In genomic region chr22:43263645-43264514, GRCh38 we compare ENCODE assay signal across 1 cellular context.
A peak's percentile ranks its signal among the peaks of the same experiment; 100 is the strongest.
TF ChIP-seq lines count a peak whose summit lies in the region.

No MANE protein-coding gene starts in this region.

TF ChIP-seq in K562, 482 proteins besides CTCF, POLR2A, EP300 and RAD21 (continued from another document and continues in another):
- TF ChIP-seq ZBTB9 (CRISPR knock-in tag; IDR thresholded peaks at IDR 0.05) (no peak), CAMTA2 (CRISPR knock-in tag; conservative IDR thresholded peaks at IDR 0.05) (no peak), RBM22 (IDR thresholded peaks at IDR 0.05; ENCODE audit: low read depth, low read length, poor library complexity, severe bottlenecking) (no peak), ATF7 (IDR thresholded peaks at IDR 0.05) (peak; percentile 52), L3MBTL2 (IDR thresholded peaks at IDR 0.05) (peak; percentile 63), CREB3L1 (IDR thresholded peaks at IDR 0.05; ENCODE audit: borderline replicate concordance, low read depth) (0 out of 2 replicates have a peak, but pooled peaks have one; percentile 19), ZNF79 (CRISPR knock-in tag; IDR thresholded peaks at IDR 0.05; ENCODE audit: low read depth) (no peak), TAL1 (IDR thresholded peaks at IDR 0.05) (peak; percentile 88), SMAD2 (IDR thresholded peaks at IDR 0.05; ENCODE audit: low read depth, low read length) (no peak), RB1 (IDR thresholded peaks at IDR 0.05; ENCODE audit: low read depth) (no peak; the same call in 1 of the 2 replicates), SAP30 (IDR thresholded peaks at IDR 0.05; ENCODE audit: borderline replicate concordance, insufficient read depth, low read depth, low read length, poor library complexity, severe bottlenecking) (no peak), CEBPG (CRISPR knock-in tag; IDR thresholded peaks at IDR 0.05) (no peak), CEBPG (tag; conservative IDR thresholded peaks at IDR 0.05 in 1 of 2, IDR thresholded peaks at IDR 0.05 in 1 of 2) (no peak), RNF2 (IDR thresholded peaks at IDR 0.05) (peak; percentile 75), SMARCC2 (IDR thresholded peaks at IDR 0.05; ENCODE audit: low read depth) (peak; percentile 64; the same call in 1 of the 2 replicates), ZNF174 (CRISPR knock-in tag; IDR thresholded peaks at IDR 0.05) (no peak), ZNF3 (CRISPR knock-in tag; IDR thresholded peaks at IDR 0.05) (no peak), ZFP36 (IDR thresholded peaks at IDR 0.05; ENCODE audit: low read depth, low read length, partially characterized antibody) (no peak), ZFP91 (CRISPR knock-in tag; IDR thresholded peaks at IDR 0.05) (no peak), SMAD4 (CRISPR knock-in tag; conservative IDR thresholded peaks at IDR 0.05) (peak; percentile 73; the same call in 1 of the 2 replicates), MCM2 (IDR thresholded peaks at IDR 0.05; ENCODE audit: low read depth) (no peak), RBFOX2 (IDR thresholded peaks at IDR 0.05; ENCODE audit: low read depth, low read length) (no peak), PKNOX1 (IDR thresholded peaks at IDR 0.05) (no peak), KLF10 (CRISPR knock-in tag; IDR thresholded peaks at IDR 0.05) (no peak), ZKSCAN3 (CRISPR knock-in tag; IDR thresholded peaks at IDR 0.05) (no peak), TRIM25 (IDR thresholded peaks at IDR 0.05; ENCODE audit: borderline replicate concordance) (no peak), TRIM24 (IDR thresholded peaks at IDR 0.05) (peak in 1 of 2 experiments; percentile 46; a peak in 1 of 4 replicates), ZNF445 (CRISPR knock-in tag; IDR thresholded peaks at IDR 0.05; ENCODE audit: low read depth) (no peak), ZBTB2 (IDR thresholded peaks at IDR 0.05) (no peak), NEUROD1 (IDR thresholded peaks at IDR 0.05; ENCODE audit: borderline replicate concordance, low read depth, low read length, partially characterized antibody) (peak; percentile 68), TSC22D4 (tag; IDR thresholded peaks at IDR 0.05) (no peak), ETV6 (IDR thresholded peaks at IDR 0.05; ENCODE audit: borderline replicate concordance in 1 of 2, low read depth in 2 of 2, low read length in 1 of 2) (peak in 1 of 2 experiments; percentile 73; a peak in 1 of 4 replicates), ETV6 (CRISPR knock-in tag; IDR thresholded peaks at IDR 0.05; ENCODE audit: borderline replicate concordance) (no peak), ZNF644 (tag; IDR thresholded peaks at IDR 0.05; ENCODE audit: low read depth) (no peak), ZNF121 (CRISPR knock-in tag; conservative IDR thresholded peaks at IDR 0.05) (no peak), NFATC3 (IDR thresholded peaks at IDR 0.05) (no peak), MTF1 (CRISPR knock-in tag; IDR thresholded peaks at IDR 0.05; ENCODE audit: borderline replicate concordance) (no peak), POLR2B (IDR thresholded peaks at IDR 0.05; ENCODE audit: low read depth, partially characterized antibody) (no peak), ZNF444 (CRISPR knock-in tag; IDR thresholded peaks at IDR 0.05) (no peak), U2AF2 (optimal IDR thresholded peaks at IDR 0.05; ENCODE audit: low read depth, low read length) (no peak), AFF1 (IDR thresholded peaks at IDR 0.05; ENCODE audit: low read depth in 1 of 2, partially characterized antibody in 2 of 2) (no peak), RBM25 (IDR thresholded peaks at IDR 0.05; ENCODE audit: low read depth, low read length, severe bottlenecking) (no peak), FOXA3 (CRISPR knock-in tag; conservative IDR thresholded peaks at IDR 0.05 in 1 of 2, IDR thresholded peaks at IDR 0.05 in 1 of 2) (peak; percentile 29 to 85; a peak in 1 of 4 replicates), IFI16 (CRISPR knock-in tag; IDR thresholded peaks at IDR 0.05) (no peak), ZNF280B (CRISPR knock-in tag; IDR thresholded peaks at IDR 0.05) (no peak), EZH2 (IDR thresholded peaks at IDR 0.05; ENCODE audit: borderline replicate concordance, low read depth, low read length) (no peak)
